ENCODE assay signal across 11 cellular contexts in the genomic region with DNA sequence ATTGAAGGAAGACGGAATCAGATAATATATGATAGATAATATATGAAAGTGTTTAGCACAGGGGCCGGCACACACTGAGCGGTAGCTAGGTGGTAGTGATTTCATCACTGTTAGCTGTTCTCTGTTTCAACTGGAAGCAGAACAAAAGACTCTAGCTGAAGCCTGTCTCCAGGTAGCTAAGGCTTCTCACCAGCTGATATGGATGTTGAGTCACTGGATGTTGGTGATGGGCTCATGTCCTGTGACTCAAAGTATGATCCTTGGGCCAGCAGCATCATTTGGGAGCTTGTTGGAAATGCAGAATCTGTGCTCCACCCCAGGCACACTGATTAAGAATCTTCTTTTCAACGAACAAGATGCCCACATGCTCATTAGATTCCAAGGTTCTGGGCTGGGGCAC. TPM values are rescaled to one million over a fixed set of nuclear protein-coding genes. Genes with fewer than 3 reads are reported as not detected.
"Had no signal": no experiment of that assay in that cellular context is flagged by ENCODE, and none has a peak within 500 bp of the region (broad histone marks: within the 10 kb centered on the region; RNA-seq: fewer than 3 reads in every experiment).

No MANE protein-coding gene starts in this region.

- DNase-seq: effector CD8-positive, alpha-beta T cell; esophagus squamous epithelium had no signal

- H3K4me3 ChIP-seq: colonic mucosa, dorsolateral prefrontal cortex, esophagus squamous epithelium, lung, prostate gland, suprapubic skin, thyroid gland had no signal

- ATAC-seq: stimulated activated effector memory CD8-positive, alpha-beta T cell treated with anti-CD3 and anti-CD28 coated beads, Interleukin-12 subunit alpha, Interleukin-12 subunit beta, amount 100 ng/mL, for 72 hours had no signal

RNA-seq across cellular contexts. Expression of a gene that starts 21.6 kb away (rescaled TPM):
- total RNA-seq: naive thymus-derived CD4-positive, alpha-beta T cell; renal cortical epithelial cell had no signal
